8 cellular contexts compared by ENCODE assay signal in the genomic region with DNA sequence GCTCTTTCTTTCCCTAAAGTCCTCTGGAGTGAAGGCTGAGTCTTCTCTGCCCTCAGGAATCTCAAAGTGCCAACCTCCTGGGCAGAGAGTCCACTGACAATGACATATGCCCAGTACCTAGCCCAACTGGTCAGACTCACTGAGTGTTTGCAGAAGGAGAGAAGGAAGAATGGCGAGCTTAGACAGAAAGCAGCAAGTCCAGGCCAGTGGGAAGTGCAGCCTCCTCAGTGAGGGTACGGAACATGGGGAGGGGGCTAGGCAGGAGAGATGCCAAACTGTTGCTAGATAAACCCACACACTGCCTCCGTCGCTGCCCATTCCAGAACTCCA. TPM values are rescaled to one million over a fixed set of nuclear protein-coding genes. Genes with fewer than 3 reads are reported as not detected.
DNase-seq lines count a peak whose midpoint lies in the region; ATAC-seq and TF ChIP-seq lines count a peak whose summit lies in the region.

No MANE protein-coding gene starts in this region.

- H3K9me3 ChIP-seq in Caco-2 (no peaks in the 10 kb centered on the region), MM.1S (replicated peaks; ENCODE audit: insufficient read depth, low read length) (no peaks in the 10 kb centered on the region), endocrine pancreas (ENCODE audit: control insufficient read depth, low read length) (no peaks in the 10 kb centered on the region), neutrophil (no peaks in the 10 kb centered on the region)

- H3K4me3 ChIP-seq in Caco-2 (ENCODE audit: low read depth, low read length) (peak overlapping the region; percentile 82), MM.1S (ENCODE audit: low read length) (peak overlapping the region; percentile 80), endocrine pancreas (ENCODE audit: control insufficient read depth, insufficient read depth, low read length) (peak overlapping the region; percentile 69), neutrophil (ENCODE audit: low read depth in 1 of 2, low read length in 1 of 2) (peak overlapping the region; percentile 93 to 99)

- H3K9ac ChIP-seq in MM.1S (ENCODE audit: low read length) (peak overlapping the region; percentile 73), endocrine pancreas (ENCODE audit: control insufficient read depth, insufficient read depth, low read length) (peak overlapping the region; percentile 49)

- H3K9me3 Mint-ChIP-seq in Caco-2 (ENCODE audit: unreplicated experiment): no peaks in the 10 kb centered on the region

- peak overlapping the region; percentile 94 for H2AFZ ChIP-seq in MM.1S (ENCODE audit: low read length)

- peak overlapping the region; percentile 92 for H3K4me3 Mint-ChIP-seq in Caco-2 (ENCODE audit: unreplicated experiment)

- peaks cover 9% of the 10 kb centered on the region for H3K4me1 Mint-ChIP-seq in Caco-2 (ENCODE audit: low read depth, unreplicated experiment)

- H3K79me2 ChIP-seq in MM.1S (ENCODE audit: low read length): peaks cover 17% of the 10 kb centered on the region

- H4K20me1 ChIP-seq in MM.1S (ENCODE audit: insufficient read depth, low read length): no peaks in the 10 kb centered on the region

- H3K36me3 ChIP-seq in Caco-2 (ENCODE audit: control insufficient read depth, insufficient read depth, low read length) (no peaks in the 10 kb centered on the region; the same call in 1 of the 2 replicates), MM.1S (replicated peaks; ENCODE audit: insufficient read depth, low read length) (no peaks in the 10 kb centered on the region), endocrine pancreas (ENCODE audit: control insufficient read depth, insufficient read depth, low read length) (no peaks in the 10 kb centered on the region), neutrophil (peaks cover 37% of the 10 kb centered on the region)

- intact Hi-C loops in Caco-2 (cut with micrococcal nuclease; ENCODE audit: unreplicated experiment) (loop anchor here (2.0 to 10.0 kb wide), 2 partner anchors 44 to 162 kb away; a partner anchor contains a TSS), sciatic nerve (cut with DNase I) (no loop called here)

- no peaks in the 10 kb centered on the region for H3K27me3 Mint-ChIP-seq in Caco-2 (ENCODE audit: insufficient read depth, unreplicated experiment)

- H3K36me3 Mint-ChIP-seq in Caco-2 (ENCODE audit: insufficient read depth, unreplicated experiment): peaks cover 50% of the 10 kb centered on the region

- ATAC-seq in sciatic nerve: no peak

- CTCF ChIA-PET in Caco-2 (lab: Charles Lee): interaction anchor here (0.6 to 2.5 kb wide), 4 partner anchors 30 to 516 kb away, joined by 7 to 17 read pairs (median 11); no protein-coding TSS in a partner anchor

- H3K4me1 ChIP-seq in Caco-2 (peaks cover 28% of the 10 kb centered on the region), MM.1S (ENCODE audit: low read length) (peaks cover 5% of the 10 kb centered on the region; the same call in 1 of the 2 replicates), endocrine pancreas (ENCODE audit: control insufficient read depth, insufficient read depth, low read length) (peaks cover 3% of the 10 kb centered on the region), neutrophil (ENCODE audit: control insufficient read depth in 1 of 2, insufficient read depth in 1 of 2, low read depth in 1 of 2, low read length in 1 of 2) (peaks cover 37 to 40% of the 10 kb centered on the region in 2 experiments)

- POLR2A ChIA-PET in Caco-2 (lab: Charles Lee): interaction anchor here (0.7 to 2.0 kb wide), 2 partner anchors 30 to 85 kb away, joined by 4 to 8 read pairs; no protein-coding TSS in a partner anchor

- H3K4me2 ChIP-seq in MM.1S (ENCODE audit: low read depth, low read length): peak overlapping the region; percentile 97

- TF ChIP-seq CTCF in Caco-2 (IDR thresholded peaks at IDR 0.05; ENCODE audit: insufficient read depth in 1 of 2, low read depth in 1 of 2, low read length in 1 of 2, severe bottlenecking in 1 of 2, unreplicated experiment in 1 of 2) (no peak), MM.1S (IDR thresholded peaks at IDR 0.05; ENCODE audit: low read length) (no peak), neutrophil (IDR thresholded peaks at IDR 0.05) (no peak)

- no peaks in the 10 kb centered on the region for H3K9me2 ChIP-seq in MM.1S (replicated peaks; ENCODE audit: insufficient read depth, low read length)

- no peaks in the 10 kb centered on the region for H3K27me3 ChIP-seq in Caco-2 (replicated peaks; ENCODE audit: control insufficient read depth, insufficient read depth, low read length)
- no peaks in the 10 kb centered on the region for H3K27me3 ChIP-seq in MM.1S (replicated peaks; ENCODE audit: insufficient read depth, low read length)
- no peaks in the 10 kb centered on the region for H3K27me3 ChIP-seq in endocrine pancreas (ENCODE audit: control insufficient read depth, insufficient read depth, low read length)
- no peaks in the 10 kb centered on the region for H3K27me3 ChIP-seq in neutrophil

- H3K27ac ChIP-seq in MM.1S (ENCODE audit: low read length) (no peak overlapping the region), neutrophil (peak overlapping the region; percentile 87)

- no peak for DNase-seq in Caco-2
- no peak for DNase-seq in MM.1S
- no peak for DNase-seq in AML-193 (lab: John Stamatoyannopoulos, UW)
- DNase-seq in SW480 (ENCODE audit: low spot score): no peak
- no peak for DNase-seq in iPS-NIHi7 (ENCODE audit: extremely low spot score)
- DNase-seq in sciatic nerve (ENCODE audit: low spot score): no peak

- H3K27ac Mint-ChIP-seq in Caco-2 (ENCODE audit: unreplicated experiment): peak overlapping the region; percentile 91

- BruUV-seq in Caco-2 (replicated peaks; lab: Mats Ljungman, UMichigan): TSS peak; percentile 51

- H3F3A ChIP-seq in MM.1S (ENCODE audit: insufficient read depth, low read length): no peaks in the 10 kb centered on the region

RNA-seq across cellular contexts. Expression of a gene that starts 0.7 kb away (rescaled TPM):
- total RNA-seq in Caco-2 (2022) (205 TPM in 2 replicates), sciatic nerve (125 TPM)

RNA-seq across cellular contexts. Expression of a gene that starts 23.9 kb away (rescaled TPM):
- total RNA-seq in Caco-2 (2022): 0.34 TPM in 1 of 2 replicates, not detected in the other
- total RNA-seq in sciatic nerve: not detected

RNA-seq across cellular contexts. Expression of a gene that starts 28.3 kb away (rescaled TPM):
- total RNA-seq in Caco-2 (2022) (0.50 and 0.79 TPM in 2 replicates), sciatic nerve (not detected)

RNA-seq across cellular contexts. Expression of a gene that starts 30.6 kb away (rescaled TPM):
- 105 and 113 TPM in 2 replicates for total RNA-seq in Caco-2 (2022)
- total RNA-seq in sciatic nerve: 65.1 TPM

RNA-seq across cellular contexts. Expression of a gene that starts 38.1 kb away (rescaled TPM):
- total RNA-seq in Caco-2 (2022) (7.0 and 10.7 TPM in 2 replicates), sciatic nerve (0.40 TPM)
